In genomic region chr10:4385491-4385890, GRCh38 we compare ENCODE assay signal across 17 cellular contexts.
"Had no signal": no experiment of that assay in that cellular context is flagged by ENCODE, and none has a peak within 500 bp of the region (broad histone marks: within the 10 kb centered on the region; RNA-seq: fewer than 3 reads in every experiment).

No MANE protein-coding gene starts in this region.

- H3K27ac Mint-ChIP-seq: natural killer cell; stimulated activated naive B cell treated with anti-CD40 and anti-IgM and Interleukin-4, amounts not matched to agents 10 μg/mL and 1 μg/mL and 100 μg/mL, for 72 hours; type B pancreatic cell had no signal

- DNase-seq: dorsolateral prefrontal cortex; effector CD4-positive, alpha-beta T cell; foreskin melanocyte; left ventricle myocardium superior; lower lobe of right lung; natural killer cell; nucleus accumbens; pancreas; right lobe of liver; small intestine; stimulated activated CD4-positive, alpha-beta T cell treated with anti-CD3 and anti-CD28 coated beads, Interleukin-15, amount 100 ng/mL, for 24 hours; stimulated activated CD4-positive, alpha-beta T cell treated with anti-CD3 and anti-CD28 coated beads, Interleukin-2, amount 100 ng/mL, for 48 hours; stimulated activated naive B cell treated with anti-CD40 and anti-IgM and Interleukin-4, amounts not matched to agents 10 μg/mL and 1 μg/mL and 100 μg/mL, for 72 hours; stimulated activated naive CD8-positive, alpha-beta T cell treated with anti-CD3 and anti-CD28 coated beads, Interleukin-15, amount 100 ng/mL, for 72 hours had no signal

- H3K4me3 ChIP-seq: dorsolateral prefrontal cortex, esophagus muscularis mucosa, lower lobe of right lung, pancreas, right lobe of liver, suprapubic skin had no signal

- H3K4me1 Mint-ChIP-seq: natural killer cell; stimulated activated naive CD8-positive, alpha-beta T cell treated with anti-CD3 and anti-CD28 coated beads, Interleukin-15, amount 100 ng/mL, for 72 hours had no signal

- H3K4me3 Mint-ChIP-seq: natural killer cell; stimulated activated naive B cell treated with anti-CD40 and anti-IgM and Interleukin-4, amounts not matched to agents 10 μg/mL and 1 μg/mL and 100 μg/mL, for 72 hours; stimulated activated naive CD8-positive, alpha-beta T cell treated with anti-CD3 and anti-CD28 coated beads, Interleukin-15, amount 100 ng/mL, for 72 hours; type B pancreatic cell had no signal

- H3K36me3 Mint-ChIP-seq: natural killer cell; stimulated activated naive B cell treated with anti-CD40 and anti-IgM and Interleukin-4, amounts not matched to agents 10 μg/mL and 1 μg/mL and 100 μg/mL, for 72 hours; type B pancreatic cell had no signal

- H3K9me3 Mint-ChIP-seq: natural killer cell; stimulated activated naive B cell treated with anti-CD40 and anti-IgM and Interleukin-4, amounts not matched to agents 10 μg/mL and 1 μg/mL and 100 μg/mL, for 72 hours; stimulated activated naive CD8-positive, alpha-beta T cell treated with anti-CD3 and anti-CD28 coated beads, Interleukin-15, amount 100 ng/mL, for 72 hours; type B pancreatic cell had no signal

- H3K27me3 Mint-ChIP-seq: type B pancreatic cell had no signal
